In genomic region chr6:165059032-165059431, GRCh38 we compare ENCODE assay signal across 31 cellular contexts.
DNase-seq lines count a peak whose midpoint lies in the region; ATAC-seq and TF ChIP-seq lines count a peak whose summit lies in the region.
"Had no signal": no experiment of that assay in that cellular context is flagged by ENCODE, and none has a peak within 500 bp of the region (broad histone marks: within the 10 kb centered on the region; RNA-seq: fewer than 3 reads in every experiment).

No MANE protein-coding gene starts in this region.

- WGBS in GM23248 (ENCODE audit: low coverage in 1 of 2, low lambda C conversion rate in 2 of 2, missing lambda C conversion rate in 2 of 2), 2 experiments = 25 to 32% methylated on average over 3 of the region's 3 CpGs

- intact Hi-C loops in activated T-helper 1 cell treated with anti-CD3 and anti-CD28 coated beads, Interleukin-12 subunit alpha, Interleukin-12 subunit beta, Interleukin-2, Interleukin-4 antibody, amounts not matched to agents 30 ng/mL and 10 ng/mL and 1 ng/mL, durations not matched to agents 14 hours and 24 hours and 36 hours (cut with micrococcal nuclease) = no loop called here

- H3K27me3 Mint-ChIP-seq in activated T-helper 1 cell treated with anti-CD3 and anti-CD28 coated beads, Interleukin-12 subunit alpha, Interleukin-12 subunit beta, Interleukin-2, Interleukin-4 antibody, amounts not matched to agents 30 ng/mL and 10 ng/mL and 1 ng/mL, durations not matched to agents 14 hours and 24 hours and 36 hours (ENCODE audit: insufficient read depth) = no peaks in the 10 kb centered on the region
- no peaks in the 10 kb centered on the region for H3K27me3 Mint-ChIP-seq in WTC11 (ENCODE audit: low read depth)
- H3K27me3 Mint-ChIP-seq: activated naive CD8-positive, alpha-beta T cell treated with anti-CD3 and anti-CD28 coated beads for 36 hours; dendritic cell treated with granulocyte-macrophage colony-stimulating factor and Interleukin-4, amounts not matched to agents 40 ng/mL and 50 ng/mL, for 4 days had no signal

- H3K4me3 ChIP-seq in GM23248 = no peak overlapping the region
- H3K4me3 ChIP-seq in epithelial cell of esophagus (ENCODE audit: low read length) = no peak overlapping the region
- H3K4me3 ChIP-seq in osteoblast (ENCODE audit: insufficient read depth, low read length) = no peak overlapping the region
- H3K4me3 ChIP-seq: BLaER1, lower lobe of right lung, mucosa of descending colon, ovary, spleen, transverse colon had no signal

- H3K9ac ChIP-seq in GM23248 = no peak overlapping the region
- H3K9ac ChIP-seq: BLaER1 had no signal

- TF ChIP-seq CTCF in epithelial cell of esophagus (IDR thresholded peaks at IDR 0.05; ENCODE audit: insufficient read depth, low read depth, low read length, missing control alignments) = no peak
- TF ChIP-seq CTCF in osteoblast (IDR thresholded peaks at IDR 0.05; ENCODE audit: extremely low read depth, low read depth, low read length) = no peak
- no peak for TF ChIP-seq CTCF in WTC11 (IDR thresholded peaks at IDR 0.05)

- no peak overlapping the region for H3K27ac Mint-ChIP-seq in activated T-helper 1 cell treated with anti-CD3 and anti-CD28 coated beads, Interleukin-12 subunit alpha, Interleukin-12 subunit beta, Interleukin-2, Interleukin-4 antibody, amounts not matched to agents 30 ng/mL and 10 ng/mL and 1 ng/mL, durations not matched to agents 14 hours and 24 hours and 36 hours
- H3K27ac Mint-ChIP-seq in WTC11 = no peak overlapping the region
- H3K27ac Mint-ChIP-seq: activated CD8-positive, alpha-beta T cell treated with anti-CD3 and anti-CD28 coated beads, Interleukin-2, amount 10 ng/mL, durations not matched to agents 7 days and 5 days; activated naive CD8-positive, alpha-beta T cell treated with anti-CD3 and anti-CD28 coated beads for 36 hours; dendritic cell treated with granulocyte-macrophage colony-stimulating factor and Interleukin-4, amounts not matched to agents 40 ng/mL and 50 ng/mL, for 4 days; nephron progenitor cell had no signal

- in situ Hi-C loops in GM23248 (cut with MboI) = no loop called here

- H3K36me3 ChIP-seq in GM23248 (ENCODE audit: low read depth) = no peaks in the 10 kb centered on the region
- no peaks in the 10 kb centered on the region for H3K36me3 ChIP-seq in osteoblast (ENCODE audit: insufficient read depth, low read length)
- H3K36me3 ChIP-seq: BLaER1, lower lobe of right lung, ovary, spleen, transverse colon had no signal

- H3K27ac ChIP-seq in GM23248 = no peak overlapping the region
- H3K27ac ChIP-seq in osteoblast (ENCODE audit: low read depth, low read length) = no peak overlapping the region
- H3K27ac ChIP-seq: BLaER1, lower lobe of right lung, ovary, spleen, transverse colon had no signal

- peaks cover 17% of the 10 kb centered on the region for H3F3A ChIP-seq in GM23248 (ENCODE audit: insufficient read depth)

- H3K9me3 ChIP-seq in GM23248 (ENCODE audit: low read depth) = no peaks in the 10 kb centered on the region
- no peaks in the 10 kb centered on the region for H3K9me3 ChIP-seq in osteoblast (ENCODE audit: low read depth, low read length)
- H3K9me3 ChIP-seq: BLaER1, lower lobe of right lung, ovary, transverse colon had no signal

- no peaks in the 10 kb centered on the region for H3K9me2 ChIP-seq in GM23248 (ENCODE audit: insufficient read depth)

- peaks cover 40% of the 10 kb centered on the region for H3K4me1 ChIP-seq in GM23248 (ENCODE audit: insufficient read depth)
- H3K4me1 ChIP-seq in osteoblast (ENCODE audit: insufficient read depth, low read length) = peaks cover 7% of the 10 kb centered on the region
- H3K4me1 ChIP-seq: BLaER1, lower lobe of right lung, spleen, transverse colon had no signal

- no peaks in the 10 kb centered on the region for H3K36me3 Mint-ChIP-seq in activated T-helper 1 cell treated with anti-CD3 and anti-CD28 coated beads, Interleukin-12 subunit alpha, Interleukin-12 subunit beta, Interleukin-2, Interleukin-4 antibody, amounts not matched to agents 30 ng/mL and 10 ng/mL and 1 ng/mL, durations not matched to agents 14 hours and 24 hours and 36 hours (ENCODE audit: low read depth)
- H3K36me3 Mint-ChIP-seq in WTC11 = no peaks in the 10 kb centered on the region
- H3K36me3 Mint-ChIP-seq: activated naive CD8-positive, alpha-beta T cell treated with anti-CD3 and anti-CD28 coated beads for 36 hours had no signal

- peaks cover 19% of the 10 kb centered on the region for H3K9me3 Mint-ChIP-seq in activated T-helper 1 cell treated with anti-CD3 and anti-CD28 coated beads, Interleukin-12 subunit alpha, Interleukin-12 subunit beta, Interleukin-2, Interleukin-4 antibody, amounts not matched to agents 30 ng/mL and 10 ng/mL and 1 ng/mL, durations not matched to agents 14 hours and 24 hours and 36 hours
- H3K9me3 Mint-ChIP-seq in WTC11 = peaks cover 17% of the 10 kb centered on the region

- H2AFZ ChIP-seq in GM23248 (no peak overlapping the region), osteoblast (ENCODE audit: low read length) (no peak overlapping the region)

- CTCF ChIA-PET in WTC11 (lab: Charles Lee) = no interaction called here

- ATAC-seq in WTC11 (no peak), GM21390 (IDR thresholded peaks at IDR 0.05; ENCODE audit: unreplicated experiment) (no peak)
- ATAC-seq: activated CD8-positive, alpha-beta T cell treated with anti-CD3 and anti-CD28 coated beads, Interleukin-2, amount 10 ng/mL, durations not matched to agents 7 days and 5 days; HepG2; lower lobe of right lung; mucosa of descending colon; Panc1 had no signal

- no peaks in the 10 kb centered on the region for H3K27me3 ChIP-seq in GM23248 (replicated peaks; ENCODE audit: insufficient read depth)
- H3K27me3 ChIP-seq in osteoblast (ENCODE audit: insufficient read depth, low read length) = no peaks in the 10 kb centered on the region
- H3K27me3 ChIP-seq: BLaER1, ovary, spleen, transverse colon had no signal

- POLR2A ChIA-PET in WTC11 (lab: Charles Lee) = no interaction called here

- no peaks in the 10 kb centered on the region for H3K4me1 Mint-ChIP-seq in activated T-helper 1 cell treated with anti-CD3 and anti-CD28 coated beads, Interleukin-12 subunit alpha, Interleukin-12 subunit beta, Interleukin-2, Interleukin-4 antibody, amounts not matched to agents 30 ng/mL and 10 ng/mL and 1 ng/mL, durations not matched to agents 14 hours and 24 hours and 36 hours (ENCODE audit: low read depth)
- peaks cover 8% of the 10 kb centered on the region; the same call in 1 of the 2 replicates for H3K4me1 Mint-ChIP-seq in WTC11
- H3K4me1 Mint-ChIP-seq: activated naive CD8-positive, alpha-beta T cell treated with anti-CD3 and anti-CD28 coated beads for 36 hours had no signal

- H3K4me2 ChIP-seq in GM23248 (ENCODE audit: unreplicated experiment) (no peak overlapping the region), osteoblast (ENCODE audit: insufficient read depth, low read length) (no peak overlapping the region)
- H3K4me2 ChIP-seq: BLaER1 had no signal

- H3K4me3 Mint-ChIP-seq in activated T-helper 1 cell treated with anti-CD3 and anti-CD28 coated beads, Interleukin-12 subunit alpha, Interleukin-12 subunit beta, Interleukin-2, Interleukin-4 antibody, amounts not matched to agents 30 ng/mL and 10 ng/mL and 1 ng/mL, durations not matched to agents 14 hours and 24 hours and 36 hours = no peak overlapping the region
- no peak overlapping the region for H3K4me3 Mint-ChIP-seq in WTC11
- H3K4me3 Mint-ChIP-seq: activated CD8-positive, alpha-beta T cell treated with anti-CD3 and anti-CD28 coated beads, Interleukin-2, amount 10 ng/mL, durations not matched to agents 7 days and 5 days; activated naive CD8-positive, alpha-beta T cell treated with anti-CD3 and anti-CD28 coated beads for 36 hours; dendritic cell treated with granulocyte-macrophage colony-stimulating factor and Interleukin-4, amounts not matched to agents 40 ng/mL and 50 ng/mL, for 4 days; nephron progenitor cell had no signal

- DNase-seq in GM23248 (peak; percentile 45), RPMI7951 (ENCODE audit: low read depth) (peak; percentile 69), epithelial cell of esophagus (ENCODE audit: low read depth) (peak; percentile 84), osteoblast (ENCODE audit: insufficient read length, low spot score, missing footprints) (peak; percentile 18), DMS53 (lab: John Stamatoyannopoulos, UW) (no peak), WTC11 (ENCODE audit: low spot score) (no peak)
- DNase-seq in activated T-helper 1 cell treated with anti-CD3 and anti-CD28 coated beads, Interleukin-12 subunit alpha, Interleukin-12 subunit beta, Interleukin-2, Interleukin-4 antibody, amounts not matched to agents 30 ng/mL and 10 ng/mL and 1 ng/mL, durations not matched to agents 14 hours and 24 hours and 36 hours (ENCODE audit: low spot score) = no peak
- DNase-seq: activated CD8-positive, alpha-beta T cell treated with anti-CD3 and anti-CD28 coated beads, Interleukin-2, amount 10 ng/mL, durations not matched to agents 7 days and 5 days; activated naive CD8-positive, alpha-beta T cell treated with anti-CD3 and anti-CD28 coated beads for 36 hours; aorta; central memory CD4-positive, alpha-beta T cell; GDM1; Karpas-422; kidney glomerular epithelial cell; lower lobe of right lung; mucosa of descending colon; NCI-H1048; NCI-H187; NCI-H2171 treated with DMSO at 0.1 percent for 48 hours; NCI-H510A treated with DMSO at 0.1 percent for 48 hours; nephron progenitor cell; ovary; retina; spleen; stimulated activated CD4-positive, alpha-beta T cell treated with anti-CD3 and anti-CD28 coated beads, Interleukin-2, amount 100 ng/mL, for 48 hours; transverse colon had no signal

- H4K20me1 ChIP-seq in GM23248 (ENCODE audit: insufficient read depth) = no peaks in the 10 kb centered on the region
- no peaks in the 10 kb centered on the region for H4K20me1 ChIP-seq in osteoblast (ENCODE audit: insufficient read depth, low read length)
- H4K20me1 ChIP-seq: BLaER1 had no signal

- H3K79me2 ChIP-seq in GM23248 (ENCODE audit: insufficient read depth) (no peaks in the 10 kb centered on the region), osteoblast (ENCODE audit: insufficient read depth, low read length) (no peaks in the 10 kb centered on the region)

TF ChIP-seq in WTC11, 78 proteins besides CTCF, POLR2A, EP300 and RAD21:
- TF ChIP-seq NFYB (CRISPR knock-in tag; conservative IDR thresholded peaks at IDR 0.05; ENCODE audit: low read depth) = no peak
- TF ChIP-seq PREB (CRISPR knock-in tag; IDR thresholded peaks at IDR 0.05; ENCODE audit: borderline replicate concordance) = no peak

Comparison
In these comparisons a context has a peak if more than half of its experiments do, and no peak if none do; other contexts are left out.
1. DNase-seq: peak in GM23248 (single experiment), RPMI7951 (single experiment), epithelial cell of esophagus (single experiment) and osteoblast (single experiment); none in DMS53 (single experiment), activated T-helper 1 cell treated with anti-CD3 and anti-CD28 coated beads, Interleukin-12 subunit alpha, Interleukin-12 subunit beta, Interleukin-2, Interleukin-4 antibody, amounts not matched to agents 30 ng/mL and 10 ng/mL and 1 ng/mL, durations not matched to agents 14 hours and 24 hours and 36 hours (single experiment) and WTC11 (single experiment).